Comparison of ENCODE assay signal across 11 cellular contexts in genomic region chr14:68401855-68402254, GRCh38.
DNase-seq lines count a peak whose midpoint lies in the region; ATAC-seq, FAIRE-seq and TF ChIP-seq lines count a peak whose summit lies in the region.
"Had no signal": no experiment of that assay in that cellular context is flagged by ENCODE, and none has a peak within 500 bp of the region (broad histone marks: within the 10 kb centered on the region; RNA-seq: fewer than 3 reads in every experiment).

No MANE protein-coding gene starts in this region.

- no peak overlapping the region for H3T11ph ChIP-seq in H9 (ENCODE audit: low read length)

- no peaks in the 10 kb centered on the region for H3K36me3 ChIP-seq in colonic mucosa
- H3K36me3 ChIP-seq: cardiac muscle cell had no signal

- DNase-seq in GM18507 (ENCODE audit: extremely low spot score, insufficient read length, low read depth) = peak; percentile 45
- no peak for DNase-seq in epithelial cell of prostate (ENCODE audit: low read depth, low spot score)
- DNase-seq in H9 = no peak
- DNase-seq in NCI-H128 (lab: John Stamatoyannopoulos, UW; ENCODE audit: unreplicated experiment) = no peak
- DNase-seq in colonic mucosa = no peak
- no peak for DNase-seq in effector CD8-positive, alpha-beta T cell (lab: John Stamatoyannopoulos, UW)
- DNase-seq: NCI-H1092 treated with DMSO at 0.1 percent for 48 hours had no signal

- H3K27me3 Mint-ChIP-seq in H9 (ENCODE audit: low read depth) = no peaks in the 10 kb centered on the region; the same call in 1 of the 2 replicates

- H3K79me2 ChIP-seq in H9 (ENCODE audit: insufficient read depth, low read length) = no peaks in the 10 kb centered on the region

- no peak overlapping the region for H3K4me2 ChIP-seq in H9 (ENCODE audit: insufficient read depth, insufficient read length, low read length)

- no peak overlapping the region for H3K18ac ChIP-seq in H9 (ENCODE audit: insufficient read length, low read depth, low read length)

- peak; percentile 95 for FAIRE-seq in GM18507 (lab: Jason Lieb, UNC)
- FAIRE-seq: G401.6 had no signal

- H3K36me3 Mint-ChIP-seq in H9 (ENCODE audit: insufficient read depth in 1 of 3, low read depth in 3 of 3) = no peaks in the 10 kb centered on the region

- H4K91ac ChIP-seq in H9 (ENCODE audit: insufficient read length, low read depth, low read length) = no peak overlapping the region

- H2BK5ac ChIP-seq in H9 (ENCODE audit: insufficient read length, low read length) = no peak overlapping the region

- H2BK20ac ChIP-seq in H9 (ENCODE audit: low read depth, low read length, poor library complexity, severe bottlenecking) = no peak overlapping the region

- no peaks in the 10 kb centered on the region for H3K27me3 ChIP-seq in H9 (ENCODE audit: insufficient read depth, low read length)
- no peaks in the 10 kb centered on the region for H3K27me3 ChIP-seq in colonic mucosa
- H3K27me3 ChIP-seq: cardiac muscle cell had no signal

- H3K27ac Mint-ChIP-seq in H9 = no peak overlapping the region

- H3K9ac ChIP-seq in H9 (ENCODE audit: extremely low read depth, insufficient read length, low read length) (no peak overlapping the region), colonic mucosa (ENCODE audit: low read depth in 2 of 2, low read length in 2 of 2) (no peak overlapping the region)

- peak; percentile 64 for ATAC-seq in GM21526 (IDR thresholded peaks at IDR 0.05; ENCODE audit: low FRiP score, unreplicated experiment)
- ATAC-seq in HG03432 (IDR thresholded peaks at IDR 0.05; ENCODE audit: unreplicated experiment) = peak; percentile 74

- no peak overlapping the region for H3K4me3 Mint-ChIP-seq in H9

- no peak overlapping the region for H2BK120ac ChIP-seq in H9 (ENCODE audit: low read depth, low read length, poor library complexity, severe bottlenecking)

- no peak overlapping the region for H4K5ac ChIP-seq in H9 (ENCODE audit: insufficient read length, low read depth, low read length)

- H3K56ac ChIP-seq in H9 (ENCODE audit: insufficient read length, low read depth, low read length) = no peak overlapping the region

- no peak overlapping the region for H2BK12ac ChIP-seq in H9 (ENCODE audit: insufficient read length, low read depth, low read length)

- intact Hi-C loops in colonic mucosa (cut with DNase I) = no loop called here

- no peak overlapping the region for H3K4ac ChIP-seq in H9 (ENCODE audit: low read depth, low read length)

- peaks cover 14 to 16% of the 10 kb centered on the region in 2 experiments for H3K4me1 Mint-ChIP-seq in H9

- no peak overlapping the region for H3K4me3 ChIP-seq in colonic mucosa
- H3K4me3 ChIP-seq: cardiac muscle cell had no signal

- no peak overlapping the region for H2AK5ac ChIP-seq in H9 (ENCODE audit: insufficient read length, low read length)

- H3K27ac ChIP-seq in epithelial cell of prostate (peak overlapping the region; percentile 94), H9 (ENCODE audit: insufficient read length, low read depth, low read length) (no peak overlapping the region), colonic mucosa (no peak overlapping the region)

- no peaks in the 10 kb centered on the region for H3K79me1 ChIP-seq in H9 (ENCODE audit: insufficient read depth, low read depth, low read length, poor library complexity, severe bottlenecking)

- H3K4me1 ChIP-seq in H9 (ENCODE audit: insufficient read depth, low read length) (peaks cover 7% of the 10 kb centered on the region; the same call in 1 of the 2 replicates), colonic mucosa (no peaks in the 10 kb centered on the region)

- H3K14ac ChIP-seq in H9 (ENCODE audit: insufficient read depth, low read length) = no peak overlapping the region

- no peaks in the 10 kb centered on the region for H4K20me1 ChIP-seq in H9 (ENCODE audit: control insufficient read depth, insufficient read depth, insufficient read length)

- no peak overlapping the region for H4K8ac ChIP-seq in H9 (replicated peaks; ENCODE audit: insufficient read length, low read depth, low read length)

- H2BK15ac ChIP-seq in H9 (ENCODE audit: low read depth, low read length) = no peak overlapping the region

- no peaks in the 10 kb centered on the region for H3K9me3 Mint-ChIP-seq in H9

- WGBS in H9 (ENCODE audit: extremely low coverage, insufficient read length, low lambda C conversion rate) = no CpG with 5 or more reads among the region's 4 CpGs

- no peaks in the 10 kb centered on the region for H3K23me2 ChIP-seq in H9 (ENCODE audit: insufficient read length, low read depth, low read length, poor library complexity, severe bottlenecking)

- H2AFZ ChIP-seq in H9 (ENCODE audit: low read length) = no peak overlapping the region

- no peak overlapping the region for H3K23ac ChIP-seq in H9 (ENCODE audit: insufficient read length, low read depth, low read length)

- H3K9me3 ChIP-seq in H9 (ENCODE audit: control insufficient read depth, low read depth, low read length) (no peaks in the 10 kb centered on the region), colonic mucosa (no peaks in the 10 kb centered on the region)

- no peak for TF ChIP-seq CTCF in H9 (conservative IDR thresholded peaks at IDR 0.05)
- TF ChIP-seq CTCF in colonic mucosa (IDR thresholded peaks at IDR 0.05) = no peak
